In the genomic region with DNA sequence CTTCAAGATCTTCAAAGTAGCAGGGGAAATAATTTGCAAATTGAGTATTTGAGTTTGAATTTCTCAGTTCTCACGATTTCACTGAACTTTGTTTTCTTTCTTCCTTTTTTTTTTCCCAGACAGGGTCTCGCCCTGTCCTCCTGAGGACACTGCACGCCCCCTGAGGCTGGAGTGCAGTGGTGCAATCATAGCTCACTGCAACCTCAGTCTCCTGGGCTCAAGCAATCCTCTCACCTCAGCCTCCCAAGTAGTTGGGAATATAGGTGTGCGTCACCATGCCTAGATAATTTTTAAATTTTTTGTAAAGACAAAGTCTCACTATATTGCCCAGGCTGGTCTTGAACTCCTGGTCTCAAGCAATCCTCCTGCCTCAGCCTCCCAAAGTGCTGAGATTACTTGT, we compare ENCODE assay signal across 1 cellular context.
TF ChIP-seq lines count a peak whose summit lies in the region.

No MANE protein-coding gene starts in this region.

TF ChIP-seq in HepG2, 621 proteins besides CTCF, POLR2A, EP300 and RAD21:
- TF ChIP-seq, protein P1, sequence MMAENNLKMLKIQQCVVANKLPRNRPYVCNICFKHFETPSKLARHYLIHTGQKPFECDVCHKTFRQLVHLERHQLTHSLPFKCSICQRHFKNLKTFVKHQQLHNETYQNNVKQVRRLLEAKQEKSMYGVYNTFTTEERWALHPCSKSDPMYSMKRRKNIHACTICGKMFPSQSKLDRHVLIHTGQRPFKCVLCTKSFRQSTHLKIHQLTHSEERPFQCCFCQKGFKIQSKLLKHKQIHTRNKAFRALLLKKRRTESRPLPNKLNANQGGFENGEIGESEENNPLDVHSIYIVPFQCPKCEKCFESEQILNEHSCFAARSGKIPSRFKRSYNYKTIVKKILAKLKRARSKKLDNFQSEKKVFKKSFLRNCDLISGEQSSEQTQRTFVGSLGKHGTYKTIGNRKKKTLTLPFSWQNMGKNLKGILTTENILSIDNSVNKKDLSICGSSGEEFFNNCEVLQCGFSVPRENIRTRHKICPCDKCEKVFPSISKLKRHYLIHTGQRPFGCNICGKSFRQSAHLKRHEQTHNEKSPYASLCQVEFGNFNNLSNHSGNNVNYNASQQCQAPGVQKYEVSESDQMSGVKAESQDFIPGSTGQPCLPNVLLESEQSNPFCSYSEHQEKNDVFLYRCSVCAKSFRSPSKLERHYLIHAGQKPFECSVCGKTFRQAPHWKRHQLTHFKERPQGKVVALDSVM (CRISPR knock-in tag; IDR thresholded peaks at IDR 0.05): peak; percentile 75
- TF ChIP-seq STAG1 (CRISPR knock-in tag; IDR thresholded peaks at IDR 0.05): peak; percentile 6; the same call in 1 of the 2 replicates
